ENCODE assay signal across 8 cellular contexts in the genomic region with DNA sequence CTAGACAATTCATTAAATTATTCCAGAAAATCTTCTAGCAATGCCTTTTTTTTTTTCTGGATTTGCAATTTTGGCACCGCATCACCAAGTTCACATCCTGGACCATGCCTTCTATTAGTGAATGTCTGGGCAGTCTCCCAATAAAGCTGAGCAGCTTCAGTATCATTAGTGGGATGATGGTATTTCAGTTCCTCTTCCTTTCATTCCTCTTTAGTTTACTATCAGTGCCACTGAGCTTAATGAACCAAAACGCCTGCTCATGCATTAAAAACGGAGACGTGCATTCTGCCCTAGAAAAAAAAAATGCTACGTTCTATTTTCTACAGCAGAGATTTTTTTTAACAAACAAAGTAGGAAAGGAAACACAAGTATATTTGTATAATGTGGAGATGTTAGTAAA.
DNase-seq lines count a peak whose midpoint lies in the region; ATAC-seq, FAIRE-seq and TF ChIP-seq lines count a peak whose summit lies in the region.
"Had no signal": no experiment of that assay in that cellular context is flagged by ENCODE, and none has a peak within 500 bp of the region (broad histone marks: within the 10 kb centered on the region; RNA-seq: fewer than 3 reads in every experiment).

No MANE protein-coding gene starts in this region.

- TF ChIP-seq CTCF in astrocyte (IDR thresholded peaks at IDR 0.05; ENCODE audit: insufficient read depth, low read depth, low read length) (no peak), HFFc6 (IDR thresholded peaks at IDR 0.05) (no peak)

- no peak overlapping the region for H3K4me2 ChIP-seq in astrocyte (ENCODE audit: low read length)

- H3K27ac ChIP-seq in astrocyte (ENCODE audit: low read depth, low read length): no peak overlapping the region

- FAIRE-seq in astrocyte (lab: Jason Lieb, UNC): no peak

- peak; percentile 78 for DNase-seq in astrocyte (ENCODE audit: low read depth)
- DNase-seq in retina: peak; percentile 59
- no peak for DNase-seq in HFFc6
- DNase-seq in SKM-1 (lab: John Stamatoyannopoulos, UW; ENCODE audit: unreplicated experiment): no peak
- no peak for DNase-seq in NK-92 (lab: John Stamatoyannopoulos, UW; ENCODE audit: unreplicated experiment)

- H3K36me3 Mint-ChIP-seq in astrocyte (ENCODE audit: low read depth, unreplicated experiment) (no peaks in the 10 kb centered on the region), HFFc6 (ENCODE audit: low read depth) (no peaks in the 10 kb centered on the region)

- H3K9me3 Mint-ChIP-seq in astrocyte (ENCODE audit: unreplicated experiment): no peaks in the 10 kb centered on the region
- no peaks in the 10 kb centered on the region for H3K9me3 Mint-ChIP-seq in HFFc6

- H3K4me3 ChIP-seq in astrocyte (ENCODE audit: insufficient read depth, low read depth, low read length): no peak overlapping the region

- H3K36me3 ChIP-seq in astrocyte (ENCODE audit: insufficient read depth, low read length): no peaks in the 10 kb centered on the region

- H3K27me3 Mint-ChIP-seq in astrocyte (ENCODE audit: low read depth, unreplicated experiment) (no peaks in the 10 kb centered on the region), HFFc6 (ENCODE audit: insufficient read depth) (peaks cover 2% of the 10 kb centered on the region; the same call in 1 of the 2 replicates)

- H3K4me3 Mint-ChIP-seq in astrocyte (ENCODE audit: unreplicated experiment) (no peak overlapping the region), HFFc6 (no peak overlapping the region)
- H3K4me3 Mint-ChIP-seq: neural crest cell had no signal

- H3K4me1 Mint-ChIP-seq in astrocyte (ENCODE audit: low read depth, unreplicated experiment) (no peaks in the 10 kb centered on the region), HFFc6 (ENCODE audit: low read depth) (no peaks in the 10 kb centered on the region)

- peak; percentile 72 for ATAC-seq in GM19395 (IDR thresholded peaks at IDR 0.05; ENCODE audit: unreplicated experiment)
- peak; percentile 64 for ATAC-seq in HG03139 (IDR thresholded peaks at IDR 0.05; ENCODE audit: unreplicated experiment)

- H2AFZ ChIP-seq in astrocyte (ENCODE audit: low read depth, low read length): no peak overlapping the region

- H3K9me3 ChIP-seq in astrocyte (ENCODE audit: insufficient read depth, low read depth, low read length): no peaks in the 10 kb centered on the region

- H3K27ac Mint-ChIP-seq in astrocyte (ENCODE audit: unreplicated experiment): no peak overlapping the region
- no peak overlapping the region for H3K27ac Mint-ChIP-seq in HFFc6

- no peak overlapping the region for H3K9ac ChIP-seq in astrocyte (ENCODE audit: low read length)

- H4K20me1 ChIP-seq in astrocyte (ENCODE audit: insufficient read depth, low read length): no peaks in the 10 kb centered on the region

- H3K4me1 ChIP-seq in astrocyte (ENCODE audit: insufficient read depth, low read length): no peaks in the 10 kb centered on the region

- no peaks in the 10 kb centered on the region for H3K79me2 ChIP-seq in astrocyte (ENCODE audit: insufficient read depth, low read length)

- no peaks in the 10 kb centered on the region for H3K27me3 ChIP-seq in astrocyte (ENCODE audit: insufficient read depth, low read length)

Comparison
In these comparisons a context has a peak if more than half of its experiments do, and no peak if none do; other contexts are left out.
1. DNase-seq: peak in astrocyte (single experiment) and retina (single experiment); none in HFFc6 (single experiment), SKM-1 (single experiment) and NK-92 (single experiment).